Comparison of ENCODE assay signal across 6 cellular contexts in genomic region chr16:80935691-80936090, GRCh38.
"Had no signal": no experiment of that assay in that cellular context is flagged by ENCODE, and none has a peak within 500 bp of the region (broad histone marks: within the 10 kb centered on the region; RNA-seq: fewer than 3 reads in every experiment).

No MANE protein-coding gene starts in this region.

- H3K4me3 ChIP-seq: GM23248, HAP-1 had no signal

- H3K36me3 ChIP-seq: HAP-1 had no signal

- H3K9ac ChIP-seq: GM23248 had no signal

- DNase-seq: GOT3, H7 had no signal

- H3K4me1 ChIP-seq: HAP-1 had no signal

- H2AFZ ChIP-seq: GM23248 had no signal

- ATAC-seq: HCT116 had no signal

- H3K9me3 ChIP-seq: HAP-1 had no signal

- FAIRE-seq: HTR-8/SVneo had no signal

- H3K27ac ChIP-seq: GM23248 had no signal
